14 cellular contexts compared by ENCODE assay signal in the genomic region with DNA sequence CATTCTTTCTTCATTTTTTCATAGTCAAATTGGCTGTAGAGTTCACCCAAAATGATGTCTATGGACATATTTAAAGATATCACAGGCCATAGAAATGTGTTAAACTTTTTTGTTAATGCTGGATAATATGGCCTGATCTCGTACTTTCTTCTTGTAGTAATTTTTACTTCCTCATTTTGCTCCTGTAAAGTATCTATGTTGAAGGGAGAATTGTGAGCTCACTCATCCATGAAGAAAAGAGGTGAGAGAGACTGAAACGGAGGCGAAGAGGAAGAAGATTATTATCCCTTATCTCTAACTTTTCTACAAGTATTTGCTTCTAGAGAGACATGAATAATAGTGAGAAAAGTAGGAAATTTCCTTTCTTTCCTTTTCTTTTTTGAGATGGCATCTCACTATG.
DNase-seq lines count a peak whose midpoint lies in the region; ATAC-seq and TF ChIP-seq lines count a peak whose summit lies in the region.
"Had no signal": no experiment of that assay in that cellular context is flagged by ENCODE, and none has a peak within 500 bp of the region (broad histone marks: within the 10 kb centered on the region; RNA-seq: fewer than 3 reads in every experiment).

No MANE protein-coding gene starts in this region.

- no peak overlapping the region for H4K8ac ChIP-seq in mesenchymal stem cell (ENCODE audit: low read length)

- in situ Hi-C loops in Panc1 (cut with HindIII; ENCODE audit: low pct_unique_long_range_greater_than_20kb, low sequenced_read_pairs) = no loop called here

- H3K4me2 ChIP-seq in mesenchymal stem cell (ENCODE audit: low read length, poor library complexity, severe bottlenecking) = no peak overlapping the region
- H3K4me2 ChIP-seq: GM23338 had no signal

- no TSS peak for BruUV-seq in Panc1 (replicated peaks; lab: Mats Ljungman, UMichigan)

- H2AFZ ChIP-seq in mesenchymal stem cell (ENCODE audit: low read depth, low read length) = no peak overlapping the region
- H2AFZ ChIP-seq: GM23338 had no signal

- no peak overlapping the region for H2BK120ac ChIP-seq in mesenchymal stem cell (ENCODE audit: low read depth, low read length)

- intact Hi-C loops in Panc1 (cut with micrococcal nuclease; ENCODE audit: unreplicated experiment) = loop anchor here (10.0 kb wide), 1 partner anchor 336 kb away; no protein-coding TSS in a partner anchor
- intact Hi-C loops in sigmoid colon (cut with DNase I) = no loop called here
- intact Hi-C loops in esophagus muscularis mucosa (cut with DNase I) = no loop called here

- CTCF ChIA-PET in Panc1 (lab: Charles Lee) = no interaction called here

- POLR2A ChIA-PET in Panc1 (lab: Charles Lee) = no interaction called here

- H2BK5ac ChIP-seq in mesenchymal stem cell (ENCODE audit: low read depth, low read length, poor library complexity, severe bottlenecking) = no peak overlapping the region

- ATAC-seq in GM21723 (IDR thresholded peaks at IDR 0.05; ENCODE audit: unreplicated experiment) = peak; percentile 60
- no peak for ATAC-seq in Panc1
- ATAC-seq in HG02798 (IDR thresholded peaks at IDR 0.05; ENCODE audit: poor library complexity, unreplicated experiment) = no peak
- ATAC-seq: GM23338 had no signal

- WGBS in sigmoid colon, 2 donors = 67 to 91% methylated on average over 3 of the region's 3 CpGs
- no CpG with 5 or more reads among the region's 3 CpGs for WGBS in mesenchymal stem cell
- WGBS in esophagus muscularis mucosa = 84% methylated on average over 3 of the region's 3 CpGs

- H3K9ac ChIP-seq in mesenchymal stem cell (ENCODE audit: low read length) = no peak overlapping the region

- H3K4me1 ChIP-seq in Panc1 (ENCODE audit: control insufficient read depth, insufficient read depth, low read length) (peaks cover 17% of the 10 kb centered on the region), sigmoid colon (peaks cover 0 to 49% (median 39%) of the 10 kb centered on the region in 4 donors), mesenchymal stem cell (ENCODE audit: control insufficient read depth, insufficient read depth, low read depth, low read length) (no peaks in the 10 kb centered on the region), esophagus muscularis mucosa (peaks cover 7 to 36% (median 26%) of the 10 kb centered on the region in 4 donors)

- H2AK5ac ChIP-seq in mesenchymal stem cell (ENCODE audit: low read length, severe bottlenecking) = no peak overlapping the region

- H3K14ac ChIP-seq in mesenchymal stem cell (ENCODE audit: low read length in 2 of 2) = no peak overlapping the region

- H3K9me3 ChIP-seq in Panc1 (ENCODE audit: control insufficient read depth, insufficient read depth, low read depth, low read length) (peaks cover 10% of the 10 kb centered on the region; the same call in 1 of the 2 replicates), sigmoid colon (no peaks in the 10 kb centered on the region), mesenchymal stem cell (ENCODE audit: control insufficient read depth, low read length) (no peaks in the 10 kb centered on the region), esophagus muscularis mucosa (no peaks in the 10 kb centered on the region)
- H3K9me3 ChIP-seq: heart left ventricle had no signal

- H3K4me3 ChIP-seq in GM06990 (replicated peaks; ENCODE audit: low read depth, low read length) = no peak overlapping the region
- no peak overlapping the region for H3K4me3 ChIP-seq in Panc1 (ENCODE audit: low read depth in 2 of 2, low read length in 2 of 2)
- no peak overlapping the region for H3K4me3 ChIP-seq in sigmoid colon
- no peak overlapping the region for H3K4me3 ChIP-seq in mesenchymal stem cell (ENCODE audit: insufficient read depth in 1 of 2, low read depth in 1 of 2, low read length in 2 of 2)
- no peak overlapping the region for H3K4me3 ChIP-seq in esophagus muscularis mucosa
- H3K4me3 ChIP-seq: GM23338, heart left ventricle had no signal

- TF ChIP-seq POLR2A in sigmoid colon (IDR thresholded peaks at IDR 0.05) (no peak), esophagus muscularis mucosa (IDR thresholded peaks at IDR 0.05; ENCODE audit: low read depth) (no peak)

- DNase-seq in GM06990 (ENCODE audit: extremely low read depth, insufficient read length) (peak; percentile 25), Panc1 (ENCODE audit: low read depth, low spot score) (no peak), sigmoid colon (no peak), mesenchymal stem cell (no peak), esophagus muscularis mucosa (ENCODE audit: extremely low spot score) (no peak)
- DNase-seq: activated effector memory CD4-positive, alpha-beta T cell treated with anti-CD3 and anti-CD28 coated beads, Interleukin-2, amount 50 U/mL, for 16 hours; erythroblast; heart left ventricle; NCI-H2081; stimulated activated CD4-positive, alpha-beta T cell treated with anti-CD3 and anti-CD28 coated beads, Interleukin-12 subunit alpha, Interleukin-12 subunit beta, amount 100 ng/mL, for 4 hours; WERI-Rb-1 had no signal

- H4K91ac ChIP-seq in mesenchymal stem cell (ENCODE audit: low read length) = no peak overlapping the region

- H3K18ac ChIP-seq in mesenchymal stem cell (ENCODE audit: low read depth in 1 of 2, low read length in 2 of 2) = no peak overlapping the region

- no peak for TF ChIP-seq CTCF in GM06990 (IDR thresholded peaks at IDR 0.05; ENCODE audit: insufficient read depth, low read length, poor library complexity, severe bottlenecking)
- TF ChIP-seq CTCF in Panc1 (IDR thresholded peaks at IDR 0.05) = no peak
- no peak for TF ChIP-seq CTCF in sigmoid colon (IDR thresholded peaks at IDR 0.05)
- no peak for TF ChIP-seq CTCF in esophagus muscularis mucosa (IDR thresholded peaks at IDR 0.05)

- no peaks in the 10 kb centered on the region for H3K36me3 ChIP-seq in GM06990 (ENCODE audit: control insufficient read depth, insufficient read depth, low read length)
- no peaks in the 10 kb centered on the region for H3K36me3 ChIP-seq in Panc1 (ENCODE audit: control insufficient read depth, insufficient read depth, low read length)
- H3K36me3 ChIP-seq in sigmoid colon = no peaks in the 10 kb centered on the region
- H3K36me3 ChIP-seq in mesenchymal stem cell (ENCODE audit: control insufficient read depth in 1 of 2, insufficient read depth in 2 of 2, low read depth in 1 of 2, low read length in 2 of 2) = no peaks in the 10 kb centered on the region
- H3K36me3 ChIP-seq in esophagus muscularis mucosa = no peaks in the 10 kb centered on the region
- H3K36me3 ChIP-seq: heart left ventricle, WERI-Rb-1 had no signal

- H3K4ac ChIP-seq in mesenchymal stem cell (ENCODE audit: low read depth in 1 of 2, low read length in 2 of 2) = no peak overlapping the region

- H3K79me1 ChIP-seq in mesenchymal stem cell (replicated peaks; ENCODE audit: low read length, poor library complexity, severe bottlenecking) = no peaks in the 10 kb centered on the region

- TF ChIP-seq EP300 in sigmoid colon (IDR thresholded peaks at IDR 0.05) (no peak), esophagus muscularis mucosa (IDR thresholded peaks at IDR 0.05) (no peak)

- no peak overlapping the region for H3K23ac ChIP-seq in mesenchymal stem cell (ENCODE audit: low read length in 2 of 2)

- H2BK15ac ChIP-seq in mesenchymal stem cell (ENCODE audit: low read depth, poor library complexity, severe bottlenecking) = no peak overlapping the region

- H2BK12ac ChIP-seq in mesenchymal stem cell (ENCODE audit: low read length in 2 of 2) = no peak overlapping the region

- H3K27ac ChIP-seq in Panc1 (ENCODE audit: low read length) (peak overlapping the region; percentile 89), sigmoid colon (peak overlapping the region in 3 of 4 donors; percentile 70 to 75 (median 71)), mesenchymal stem cell (ENCODE audit: low read length, poor library complexity, severe bottlenecking) (no peak overlapping the region), esophagus muscularis mucosa (replicated peaks in 1 of 4) (no peak overlapping the region)
- H3K27ac ChIP-seq: WERI-Rb-1 had no signal

- H3K27me3 ChIP-seq in GM06990 (replicated peaks; ENCODE audit: control insufficient read depth, insufficient read depth, low read length) = no peaks in the 10 kb centered on the region
- H3K27me3 ChIP-seq in Panc1 (ENCODE audit: control insufficient read depth, insufficient read depth, low read length) = no peaks in the 10 kb centered on the region
- no peaks in the 10 kb centered on the region for H3K27me3 ChIP-seq in sigmoid colon
- no peaks in the 10 kb centered on the region for H3K27me3 ChIP-seq in mesenchymal stem cell (ENCODE audit: control insufficient read depth in 1 of 2, insufficient read depth in 1 of 2, low read length in 2 of 2)
- no peaks in the 10 kb centered on the region for H3K27me3 ChIP-seq in esophagus muscularis mucosa
- H3K27me3 ChIP-seq: heart left ventricle had no signal

Comparison
In these comparisons a context has a peak if more than half of its experiments do, and no peak if none do; other contexts are left out.
1. H3K27ac ChIP-seq: peak in Panc1 (single experiment) and sigmoid colon (3 of 4); none in mesenchymal stem cell (single experiment) and esophagus muscularis mucosa (0 of 4).